Comparison of ENCODE assay signal across 8 cellular contexts in genomic region chr2:118835739-118836410, GRCh38. TPM values are rescaled to one million over a fixed set of nuclear protein-coding genes. Genes with fewer than 3 reads are reported as not detected.
A peak's percentile ranks its signal among the peaks of the same experiment; 100 is the strongest.
DNase-seq lines count a peak whose midpoint lies in the region; ATAC-seq and TF ChIP-seq lines count a peak whose summit lies in the region.

No MANE protein-coding gene starts in this region.

- ATAC-seq in left cardiac atrium = peak; percentile 50 to 75
- no peak for ATAC-seq in GM19023 (IDR thresholded peaks at IDR 0.05; ENCODE audit: unreplicated experiment)

- no peak overlapping the region for H3K9ac ChIP-seq in colonic mucosa (ENCODE audit: low read depth in 2 of 2, low read length in 2 of 2)

- H3K9me3 ChIP-seq in right atrium auricular region = no peaks in the 10 kb centered on the region
- no peaks in the 10 kb centered on the region for H3K9me3 ChIP-seq in colonic mucosa
- H3K9me3 ChIP-seq in muscle layer of duodenum (ENCODE audit: control insufficient read depth in 1 of 2, low read length in 2 of 2) = no peaks in the 10 kb centered on the region

- no peak overlapping the region for H3K27ac ChIP-seq in right atrium auricular region
- H3K27ac ChIP-seq in colonic mucosa = no peak overlapping the region
- no peak overlapping the region for H3K27ac ChIP-seq in muscle layer of duodenum (ENCODE audit: low read length)
- no peak overlapping the region for H3K27ac ChIP-seq in urinary bladder (ENCODE audit: low read depth)

- no peaks in the 10 kb centered on the region for H3K36me3 ChIP-seq in right atrium auricular region
- no peaks in the 10 kb centered on the region for H3K36me3 ChIP-seq in colonic mucosa
- H3K36me3 ChIP-seq in muscle layer of duodenum (ENCODE audit: control insufficient read depth in 1 of 2, insufficient read depth in 2 of 2, low read length in 2 of 2) = no peaks in the 10 kb centered on the region
- no peaks in the 10 kb centered on the region for H3K36me3 ChIP-seq in urinary bladder (ENCODE audit: insufficient read depth)

- WGBS in urinary bladder = under 1% methylated on average over 54 of the region's 54 CpGs

- intact Hi-C loops in left cardiac atrium (cut with DNase I) (no loop called here), colonic mucosa (cut with DNase I) (no loop called here)

- H3K4me3 ChIP-seq in right atrium auricular region (peak overlapping the region in 1 of 2 donors; percentile 49), colonic mucosa (peak overlapping the region; percentile 26), muscle layer of duodenum (ENCODE audit: low read depth in 1 of 2, low read length in 2 of 2) (peak overlapping the region; percentile 7 to 65), urinary bladder (ENCODE audit: low read depth, low read length) (peak overlapping the region; percentile 27)

- no peak for DNase-seq in left cardiac atrium
- DNase-seq in right atrium auricular region (ENCODE audit: low spot score) = no peak
- DNase-seq in colonic mucosa = no peak
- no peak for DNase-seq in SKM-1 treated with dmso at 0.1 percent for 144 hours (lab: John Stamatoyannopoulos, UW; ENCODE audit: unreplicated experiment)
- DNase-seq in NCI-H82 treated with DMSO at 0.1 percent for 48 hours (lab: John Stamatoyannopoulos, UW; ENCODE audit: unreplicated experiment) = no peak

- TF ChIP-seq CTCF in right atrium auricular region (IDR thresholded peaks at IDR 0.05) = no peak
- no peak for TF ChIP-seq CTCF in colonic mucosa (IDR thresholded peaks at IDR 0.05)

- H3K4me1 ChIP-seq in right atrium auricular region (peaks cover 0 to 20% of the 10 kb centered on the region in 2 donors), colonic mucosa (peaks cover 6% of the 10 kb centered on the region), muscle layer of duodenum (ENCODE audit: control insufficient read depth in 1 of 2, insufficient read depth in 2 of 2, low read length in 2 of 2) (peaks cover 0 to 19% of the 10 kb centered on the region in 2 donors), urinary bladder (ENCODE audit: insufficient read depth) (no peaks in the 10 kb centered on the region)

- peaks cover 43 to 68% of the 10 kb centered on the region in 2 donors for H3K27me3 ChIP-seq in right atrium auricular region
- peaks cover 78% of the 10 kb centered on the region for H3K27me3 ChIP-seq in colonic mucosa
- H3K27me3 ChIP-seq in muscle layer of duodenum (ENCODE audit: low read depth, low read length) = peaks cover 95% of the 10 kb centered on the region

RNA-seq across cellular contexts. Expression of gene EN1, which starts 11.6 kb away (rescaled TPM):
- not detected for total RNA-seq in left cardiac atrium
- not detected for total RNA-seq in right atrium auricular region
- not detected for total RNA-seq in colonic mucosa
- total RNA-seq in urinary bladder = not detected
- polyA plus RNA-seq in urinary bladder = not detected
